8 cellular contexts compared by ENCODE assay signal in genomic region chr6:109690373-109690739, GRCh38. TPM values are rescaled to one million over a fixed set of nuclear protein-coding genes. Genes with fewer than 3 reads are reported as not detected.
A peak's percentile ranks its signal among the peaks of the same experiment; 100 is the strongest.
DNase-seq lines count a peak whose midpoint lies in the region; ATAC-seq and TF ChIP-seq lines count a peak whose summit lies in the region.

No MANE protein-coding gene starts in this region.

- H3K4me3 ChIP-seq in mucosa of descending colon, result peak overlapping the region; percentile 47

- intact Hi-C loops in mucosa of descending colon (cut with DNase I, micrococcal nuclease), result no loop called here

- DNase-seq in DMS 273 (lab: John Stamatoyannopoulos, UW; ENCODE audit: unreplicated experiment), result peak; percentile 71
- DNase-seq in DMS 273 treated with DMSO at 0.1 percent for 48 hours (lab: John Stamatoyannopoulos, UW), result no peak
- DNase-seq in NCI-H2171 treated with DMSO at 0.1 percent for 48 hours (lab: John Stamatoyannopoulos, UW), result peak; percentile 69
- DNase-seq in activated CD8-positive, alpha-beta memory T cell treated with anti-CD3 and anti-CD28 coated beads for 4 hours (ENCODE audit: low read depth in 2 of 2), result peak; percentile 29 to 35
- peak; percentile 41 to 48 (median 46) for DNase-seq in effector memory CD8-positive, alpha-beta T cell
- peak; percentile 86 to 88 (median 87) for DNase-seq in mucosa of descending colon
- peak; percentile 33 for DNase-seq in stimulated activated CD8-positive, alpha-beta memory T cell treated with anti-CD3 and anti-CD28 coated beads, Interleukin-7, amount 100 ng/mL, for 24 hours (ENCODE audit: low read depth)

- ATAC-seq in HG02970 (IDR thresholded peaks at IDR 0.05; ENCODE audit: low FRiP score, unreplicated experiment) (peak; percentile 42), mucosa of descending colon (peak; percentile 76)
- ATAC-seq in effector memory CD8-positive, alpha-beta T cell (replicated peaks), result peak; percentile 45

- H3K9me3 ChIP-seq in mucosa of descending colon, result no peaks in the 10 kb centered on the region

- H3K36me3 ChIP-seq in mucosa of descending colon (ENCODE audit: low read depth), result no peaks in the 10 kb centered on the region

- no peaks in the 10 kb centered on the region for H3K4me1 ChIP-seq in mucosa of descending colon (ENCODE audit: low read depth)

- H3K27ac Mint-ChIP-seq in effector memory CD8-positive, alpha-beta T cell, result peak overlapping the region; percentile 85 to 87

- no peaks in the 10 kb centered on the region for H3K27me3 Mint-ChIP-seq in effector memory CD8-positive, alpha-beta T cell

- no peaks in the 10 kb centered on the region for H3K9me3 Mint-ChIP-seq in effector memory CD8-positive, alpha-beta T cell

- TF ChIP-seq CTCF in mucosa of descending colon (IDR thresholded peaks at IDR 0.05), result no peak

- peaks cover 3% of the 10 kb centered on the region for H3K36me3 Mint-ChIP-seq in effector memory CD8-positive, alpha-beta T cell (ENCODE audit: insufficient read depth)

- peaks cover 17 to 25% of the 10 kb centered on the region in 2 donors for H3K4me1 Mint-ChIP-seq in effector memory CD8-positive, alpha-beta T cell (ENCODE audit: low read depth in 2 of 2)

- H3K4me3 Mint-ChIP-seq in effector memory CD8-positive, alpha-beta T cell, result peak overlapping the region; percentile 85 to 86

RNA-seq across cellular contexts. Expression of gene AK9, which starts 0.6 kb away (rescaled TPM):
- 10 to 100 TPM in 2 of 3 donors, 1 to 10 TPM in 1; 7.2 to 15.0 (median 10.9) TPM for total RNA-seq in mucosa of descending colon

RNA-seq across cellular contexts. Expression of gene FIG4, which starts 0.7 kb away (rescaled TPM):
- total RNA-seq in mucosa of descending colon, result 10 to 100 TPM; 14.9 to 18.6 (median 15.9) TPM
